29 cellular contexts compared by ENCODE assay signal in genomic region chr5:104998572-104998971, GRCh38.
"Had no signal": no experiment of that assay in that cellular context is flagged by ENCODE, and none has a peak within 500 bp of the region (broad histone marks: within the 10 kb centered on the region; RNA-seq: fewer than 3 reads in every experiment).

No MANE protein-coding gene starts in this region.

- ATAC-seq: activated CD8-positive, alpha-beta memory T cell treated with anti-CD3 and anti-CD28 coated beads, Interleukin-2, amount 10 ng/mL, durations not matched to agents 7 days and 5 days; activated naive CD8-positive, alpha-beta T cell treated with anti-CD3 and anti-CD28 coated beads, Interleukin-2, amount 50 U/mL, for 24 hours; Right ventricle myocardium inferior had no signal

- DNase-seq: activated CD4-positive, alpha-beta memory T cell treated with anti-CD3 and anti-CD28 coated beads, Interleukin-2, amount 10 ng/mL, durations not matched to agents 7 days and 5 days; activated CD4-positive, alpha-beta T cell treated with anti-CD3 and anti-CD28 coated beads for 1 hour; activated CD4-positive, alpha-beta T cell treated with anti-CD3 and anti-CD28 coated beads for 48 hours; activated CD4-positive, CD25-positive, alpha-beta regulatory T cell; activated CD8-positive, alpha-beta memory T cell treated with anti-CD3 and anti-CD28 coated beads for 24 hours; activated CD8-positive, alpha-beta memory T cell treated with anti-CD3 and anti-CD28 coated beads, Interleukin-2, amount 10 ng/mL, durations not matched to agents 7 days and 5 days; activated CD8-positive, alpha-beta memory T cell treated with anti-CD3 and anti-CD28 coated beads, Interleukin-2, amount 50 U/mL, for 48 hours; activated effector memory CD4-positive, alpha-beta T cell treated with Interleukin-2 at 50 U/mL for 16 hours; activated naive CD4-positive, alpha-beta T cell treated with anti-CD3 and anti-CD28 coated beads, Interleukin-2, amount 10 ng/mL, durations not matched to agents 7 days and 5 days; activated naive CD8-positive, alpha-beta T cell treated with anti-CD3 and anti-CD28 coated beads, Interleukin-2, amount 50 U/mL, for 24 hours; activated T-cell treated with anti-CD3 and anti-CD28 coated beads, Interleukin-2, amount 50 U/mL, for 48 hours; anterior cingulate cortex; caudate nucleus; cerebellar nuclear complex; NCI-H1048; NCI-H1105 treated with DMSO at 0.1 percent for 48 hours; NCI-H1436; NCI-H1694; NCI-H1930; NCI-H2081 treated with DMSO at 0.1 percent for 48 hours; NCI-H526; PC-9; SJCRH30; T1000; WERI-Rb-1 had no signal

- H3K27ac ChIP-seq: KMS-11, PC-9, RWPE1, SJCRH30, SK-N-MC, WERI-Rb-1 had no signal

- H3K4me1 ChIP-seq: SJCRH30 had no signal

- H3K27me3 ChIP-seq: SJCRH30 had no signal
